Comparison of ENCODE assay signal across 1 cellular context in the genomic region with DNA sequence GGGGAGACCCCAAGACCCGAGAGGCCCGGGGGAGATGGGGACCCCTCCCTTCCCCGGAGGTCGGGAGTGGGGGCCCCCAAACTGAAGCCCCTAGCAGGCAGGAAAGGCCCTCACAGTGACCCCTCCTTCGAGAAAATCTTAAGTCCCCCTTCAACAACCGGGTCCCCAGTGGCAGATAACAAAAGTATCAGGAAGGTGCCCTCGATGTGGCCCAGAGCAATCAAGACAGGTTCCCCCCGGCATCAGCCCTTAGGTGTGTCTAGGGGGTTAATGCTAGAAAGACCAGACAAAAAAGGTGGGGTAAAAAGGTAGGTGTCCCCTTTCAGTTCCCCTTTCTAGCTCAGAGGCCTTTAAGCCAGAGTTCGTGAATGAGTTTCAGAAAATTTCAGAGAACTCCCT.
TF ChIP-seq lines count a peak whose summit lies in the region.

No MANE protein-coding gene starts in this region.

TF ChIP-seq in HEK293, 187 proteins besides CTCF, POLR2A, EP300 and RAD21 (continued from another document):
- TF ChIP-seq PATZ1 (tag by site-specific recombination; IDR thresholded peaks at IDR 0.05) (peak; percentile 42), ZNF501 (tag by site-specific recombination; IDR thresholded peaks at IDR 0.05) (no peak), FEZF1 (tag by site-specific recombination; IDR thresholded peaks at IDR 0.05) (no peak), ZSCAN5A (tag by site-specific recombination; IDR thresholded peaks at IDR 0.05) (no peak), OSR2 (tag by site-specific recombination; IDR thresholded peaks at IDR 0.05) (no peak), ZBTB10 (tag by site-specific recombination; IDR thresholded peaks at IDR 0.05) (0 out of 2 replicates have a peak, but pooled peaks have one; percentile 13), ZNF341 (tag by site-specific recombination; IDR thresholded peaks at IDR 0.05; ENCODE audit: low read depth) (no peak), GLIS1 (tag by site-specific recombination; IDR thresholded peaks at IDR 0.05) (0 out of 2 replicates have a peak, but pooled peaks have one; percentile 4), ZNF335 (tag by site-specific recombination; conservative IDR thresholded peaks at IDR 0.05) (peak; percentile 65), ZSCAN16 (tag by site-specific recombination; IDR thresholded peaks at IDR 0.05) (no peak), ZNF747 (tag by site-specific recombination; IDR thresholded peaks at IDR 0.05) (no peak)
